ENCODE assay signal across 17 cellular contexts in the genomic region with DNA sequence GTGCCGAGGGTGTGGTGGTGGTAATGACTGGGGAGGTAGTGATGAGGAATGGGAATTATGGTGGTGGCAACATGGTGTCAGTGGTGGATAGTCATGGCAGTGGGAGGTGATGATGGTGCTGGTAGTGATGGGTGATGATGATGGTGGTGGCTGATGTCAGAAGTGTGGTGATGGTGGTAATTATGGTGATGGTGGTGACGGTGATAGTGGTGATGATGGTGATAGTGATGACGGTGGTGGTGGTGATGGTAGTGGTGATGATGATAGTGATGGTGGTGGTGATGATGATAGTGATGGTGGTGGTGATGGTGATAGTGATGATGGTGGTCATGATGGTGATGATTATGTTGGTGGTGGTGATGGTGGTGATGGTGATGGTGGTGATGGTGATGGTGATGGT.
A peak's percentile ranks its signal among the peaks of the same experiment; 100 is the strongest.
DNase-seq lines count a peak whose midpoint lies in the region; ATAC-seq and TF ChIP-seq lines count a peak whose summit lies in the region.
"Had no signal": no experiment of that assay in that cellular context is flagged by ENCODE, and none has a peak within 500 bp of the region (broad histone marks: within the 10 kb centered on the region; RNA-seq: fewer than 3 reads in every experiment).

No MANE protein-coding gene starts in this region.

- H3K4me2 ChIP-seq in BLaER1 = peak overlapping the region; percentile 96
- H3K4me2 ChIP-seq in BLaER1 treated with 17β-estradiol and CSF1 and Interleukin-3, amounts not matched to agents 10 nM and 100 nM = peak overlapping the region in 10 of 11 experiments; percentile 65 to 100 (median 92); a peak in 19 of 22 replicates
- no peak overlapping the region for H3K4me2 ChIP-seq in osteoblast (ENCODE audit: insufficient read depth, low read length)
- H3K4me2 ChIP-seq: A549 had no signal

- H3K9me3 ChIP-seq in BLaER1 (no peaks in the 10 kb centered on the region), osteoblast (ENCODE audit: low read depth, low read length) (no peaks in the 10 kb centered on the region)
- no peaks in the 10 kb centered on the region for H3K9me3 ChIP-seq in BLaER1 treated with 17β-estradiol and CSF1 and Interleukin-3, amounts not matched to agents 10 nM and 100 nM (replicated peaks in 1 of 11)
- H3K9me3 ChIP-seq: A549, HAP-1 had no signal

- H3K27ac ChIP-seq in BLaER1 (peak overlapping the region; percentile 87), osteoblast (ENCODE audit: low read depth, low read length) (no peak overlapping the region)
- H3K27ac ChIP-seq in BLaER1 treated with 17β-estradiol and CSF1 and Interleukin-3, amounts not matched to agents 10 nM and 100 nM = peak overlapping the region in 6 of 11 experiments; percentile 53 to 83 (median 77); a peak in 10 of 22 replicates
- H3K27ac ChIP-seq: A549, HL-60 had no signal

- H3K9me3 Mint-ChIP-seq in chondrocyte (ENCODE audit: low read depth) = peaks cover 10% of the 10 kb centered on the region

- H2AFZ ChIP-seq in osteoblast (ENCODE audit: low read length) = no peak overlapping the region

- H3K27me3 ChIP-seq in BLaER1 (no peaks in the 10 kb centered on the region), osteoblast (ENCODE audit: insufficient read depth, low read length) (no peaks in the 10 kb centered on the region)
- H3K27me3 ChIP-seq in BLaER1 treated with 17β-estradiol and CSF1 and Interleukin-3, amounts not matched to agents 10 nM and 100 nM = peaks cover 0 to 42% (median 0%) of the 10 kb centered on the region in 11 experiments; a peak in 6 of 22 replicates

- no peak overlapping the region for H3K9ac ChIP-seq in BLaER1
- peak overlapping the region in 2 of 11 experiments; percentile 72 to 74; a peak in 2 of 22 replicates for H3K9ac ChIP-seq in BLaER1 treated with 17β-estradiol and CSF1 and Interleukin-3, amounts not matched to agents 10 nM and 100 nM

- no peak overlapping the region for H3K4me3 Mint-ChIP-seq in chondrocyte (ENCODE audit: unreplicated experiment)
- H3K4me3 Mint-ChIP-seq: CD4-positive, CD25-positive, alpha-beta regulatory T cell; HFFc6 had no signal

- H3K79me2 ChIP-seq in osteoblast (ENCODE audit: insufficient read depth, low read length) = no peaks in the 10 kb centered on the region

- peak overlapping the region; percentile 55; the same call in 1 of the 2 replicates for H3K4me3 ChIP-seq in BLaER1
- no peak overlapping the region; a peak in 1 of 20 replicates for H3K4me3 ChIP-seq in BLaER1 treated with 17β-estradiol and CSF1 and Interleukin-3, amounts not matched to agents 10 nM and 100 nM
- no peak overlapping the region for H3K4me3 ChIP-seq in osteoblast (ENCODE audit: insufficient read depth, low read length)
- H3K4me3 ChIP-seq: A549, GM12878, HAP-1 had no signal

- no peaks in the 10 kb centered on the region for H3K36me3 Mint-ChIP-seq in chondrocyte (ENCODE audit: low read depth)
- H3K36me3 Mint-ChIP-seq: CD4-positive, CD25-positive, alpha-beta regulatory T cell had no signal

- no peaks in the 10 kb centered on the region for H3K4me1 Mint-ChIP-seq in chondrocyte (ENCODE audit: low read depth)
- H3K4me1 Mint-ChIP-seq: CD4-positive, CD25-positive, alpha-beta regulatory T cell had no signal

- in situ Hi-C loops in ACHN (cut with HindIII; ENCODE audit: low pct_ligation_motif_present, low pct_unique_long_range_greater_than_20kb, low sequenced_read_pairs) = no loop called here

- no peaks in the 10 kb centered on the region for H3K36me3 ChIP-seq in BLaER1
- no peaks in the 10 kb centered on the region for H3K36me3 ChIP-seq in BLaER1 treated with 17β-estradiol and CSF1 and Interleukin-3, amounts not matched to agents 10 nM and 100 nM
- no peaks in the 10 kb centered on the region for H3K36me3 ChIP-seq in osteoblast (ENCODE audit: insufficient read depth, low read length)
- H3K36me3 ChIP-seq: HAP-1 had no signal

- peaks cover 3% of the 10 kb centered on the region for H3K27me3 Mint-ChIP-seq in chondrocyte (ENCODE audit: low read depth)
- H3K27me3 Mint-ChIP-seq: CD4-positive, CD25-positive, alpha-beta regulatory T cell had no signal

- no peaks in the 10 kb centered on the region for H4K20me1 ChIP-seq in BLaER1
- peaks cover 0 to 27% (median 0%) of the 10 kb centered on the region in 11 experiments; a peak in 3 of 22 replicates for H4K20me1 ChIP-seq in BLaER1 treated with 17β-estradiol and CSF1 and Interleukin-3, amounts not matched to agents 10 nM and 100 nM
- H4K20me1 ChIP-seq in osteoblast (ENCODE audit: insufficient read depth, low read length) = no peaks in the 10 kb centered on the region

- H3K27ac Mint-ChIP-seq in chondrocyte (ENCODE audit: unreplicated experiment) = no peak overlapping the region
- H3K27ac Mint-ChIP-seq: CD4-positive, CD25-positive, alpha-beta regulatory T cell; HFFc6 had no signal

- DNase-seq in chondrocyte (ENCODE audit: low spot score) (peak; percentile 20), osteoblast (ENCODE audit: insufficient read length, low spot score, missing footprints) (peak; percentile 53), ACHN (no peak), glomerular visceral epithelial cell (ENCODE audit: extremely low spot score) (no peak)
- DNase-seq: CD4-positive, CD25-positive, alpha-beta regulatory T cell; DMS 273 treated with DMSO at 0.1 percent for 48 hours; GOT3; HFFc6; IMR-90; KG1 had no signal

- H3K4me1 ChIP-seq in BLaER1 (peaks cover 79% of the 10 kb centered on the region), osteoblast (ENCODE audit: insufficient read depth, low read length) (no peaks in the 10 kb centered on the region)
- peaks cover 36 to 80% (median 58%) of the 10 kb centered on the region in 10 experiments for H3K4me1 ChIP-seq in BLaER1 treated with 17β-estradiol and CSF1 and Interleukin-3, amounts not matched to agents 10 nM and 100 nM
- H3K4me1 ChIP-seq: A549, HAP-1 had no signal

- no peak for ATAC-seq in HG03432 (IDR thresholded peaks at IDR 0.05; ENCODE audit: unreplicated experiment)
- ATAC-seq: A549, GM12878 had no signal

- TF ChIP-seq CTCF in chondrocyte (IDR thresholded peaks at IDR 0.05) (no peak), osteoblast (IDR thresholded peaks at IDR 0.05; ENCODE audit: extremely low read depth, low read depth, low read length) (no peak)

Comparison
In these comparisons a context has a peak if more than half of its experiments do, and no peak if none do; other contexts are left out.
1. DNase-seq: peak in chondrocyte (single experiment) and osteoblast (single experiment); none in ACHN (single experiment) and glomerular visceral epithelial cell (single experiment).